Comparison of ENCODE assay signal across 24 cellular contexts in the genomic region with DNA sequence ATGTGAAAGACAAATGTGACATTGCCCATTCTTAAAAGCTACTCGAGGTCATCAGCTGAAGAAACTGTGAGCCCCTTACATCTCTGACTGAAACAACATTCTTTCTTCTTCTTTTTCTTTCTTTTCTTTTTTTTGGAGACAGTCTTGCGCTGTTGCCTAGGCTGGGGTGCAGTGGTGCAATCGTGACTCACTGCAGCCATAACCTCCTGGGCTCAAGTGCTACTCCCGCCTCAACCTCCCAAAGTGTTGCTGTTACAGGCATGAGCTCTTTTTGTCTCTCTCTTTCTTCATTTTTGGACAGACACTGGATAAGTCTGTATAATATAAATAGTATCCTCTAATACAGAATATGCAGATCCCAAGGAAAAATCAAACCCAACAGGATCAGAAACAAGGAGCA.
DNase-seq lines count a peak whose midpoint lies in the region; ATAC-seq and TF ChIP-seq lines count a peak whose summit lies in the region.
"Had no signal": no experiment of that assay in that cellular context is flagged by ENCODE, and none has a peak within 500 bp of the region (broad histone marks: within the 10 kb centered on the region; RNA-seq: fewer than 3 reads in every experiment).

No MANE protein-coding gene starts in this region.

- no peaks in the 10 kb centered on the region for H3K79me2 ChIP-seq in mammary epithelial cell (ENCODE audit: insufficient read depth, low read length)

- H3K4me1 Mint-ChIP-seq in MCF 10A (ENCODE audit: insufficient read depth, unreplicated experiment): peaks cover 16% of the 10 kb centered on the region
- H3K4me1 Mint-ChIP-seq in stimulated activated effector memory CD8-positive, alpha-beta T cell treated with anti-CD3 and anti-CD28 coated beads, Interleukin-12 subunit alpha, Interleukin-12 subunit beta, amount 100 ng/mL, for 72 hours: no peaks in the 10 kb centered on the region

- H3K4me1 ChIP-seq in mammary epithelial cell (ENCODE audit: insufficient read depth, low read length) (no peaks in the 10 kb centered on the region), adrenal gland (replicated peaks in 1 of 2) (peaks cover 34 to 45% of the 10 kb centered on the region in 2 donors)
- H3K4me1 ChIP-seq: Peyer's patch had no signal

- peaks cover 5% of the 10 kb centered on the region for H3K36me3 Mint-ChIP-seq in MCF 10A (ENCODE audit: insufficient read depth, unreplicated experiment)
- no peaks in the 10 kb centered on the region for H3K36me3 Mint-ChIP-seq in stimulated activated effector memory CD8-positive, alpha-beta T cell treated with anti-CD3 and anti-CD28 coated beads, Interleukin-12 subunit alpha, Interleukin-12 subunit beta, amount 100 ng/mL, for 72 hours

- no peak overlapping the region for H3K4me3 Mint-ChIP-seq in MCF 10A (ENCODE audit: unreplicated experiment)
- H3K4me3 Mint-ChIP-seq in stimulated activated effector memory CD8-positive, alpha-beta T cell treated with anti-CD3 and anti-CD28 coated beads, Interleukin-12 subunit alpha, Interleukin-12 subunit beta, amount 100 ng/mL, for 72 hours: no peak overlapping the region

- H4K20me1 ChIP-seq in mammary epithelial cell (ENCODE audit: insufficient read depth, low read length): no peaks in the 10 kb centered on the region

- H3K4me3 ChIP-seq in mammary epithelial cell (replicated peaks in 1 of 3; ENCODE audit: insufficient read depth in 1 of 3, low read depth in 2 of 3, low read length in 3 of 3): no peak overlapping the region
- no peak overlapping the region for H3K4me3 ChIP-seq in adrenal gland
- no peak overlapping the region for H3K4me3 ChIP-seq in fibroblast of villous mesenchyme (ENCODE audit: low read depth, low read length)
- H3K4me3 ChIP-seq: Peyer's patch had no signal

- ATAC-seq in stimulated activated effector memory CD8-positive, alpha-beta T cell treated with anti-CD3 and anti-CD28 coated beads, Interleukin-12 subunit alpha, Interleukin-12 subunit beta, amount 100 ng/mL, for 72 hours: no peak
- ATAC-seq: HCT116 had no signal

- H3K27ac ChIP-seq in mammary epithelial cell (ENCODE audit: insufficient read depth, low read depth, low read length) (no peak overlapping the region), adrenal gland (peak overlapping the region in 3 of 5 donors; percentile 51 to 75 (median 67))
- H3K27ac ChIP-seq: Peyer's patch had no signal

- 70% methylated on average over 4 of the region's 4 CpGs for WGBS in mammary epithelial cell (ENCODE audit: low coverage, missing lambda C conversion rate)
- 38 to 66% (median 60%) methylated on average over 4 of the region's 4 CpGs for WGBS in adrenal gland, 4 donors

- no peak overlapping the region for H3K4me2 ChIP-seq in mammary epithelial cell (ENCODE audit: insufficient read depth, low read depth, low read length)
- H3K4me2 ChIP-seq: SK-N-SH had no signal

- no peak overlapping the region for H3K9ac ChIP-seq in mammary epithelial cell (ENCODE audit: insufficient read depth, low read length)
- H3K9ac ChIP-seq: SK-N-SH had no signal

- in situ Hi-C loops in mammary epithelial cell (cut with MboI; ENCODE audit: low sequenced_read_pairs in 2 of 2) (no loop called here), GM13977 (cut with MboI; ENCODE audit: low pct_unique_long_range_greater_than_20kb, low sequenced_read_pairs, unreplicated experiment) (no loop called here)

- DNase-seq in MCF 10A (ENCODE audit: unreplicated experiment): peak; percentile 63
- DNase-seq in mammary epithelial cell: no peak
- DNase-seq in adrenal gland: peak; percentile 9 to 76 (median 60)
- peak; percentile 37 for DNase-seq in fibroblast of villous mesenchyme (ENCODE audit: low read depth)
- DNase-seq in GM19240 (ENCODE audit: insufficient read length, low spot score): no peak
- no peak for DNase-seq in stimulated activated effector memory CD8-positive, alpha-beta T cell treated with anti-CD3 and anti-CD28 coated beads, Interleukin-12 subunit alpha, Interleukin-12 subunit beta, amount 100 ng/mL, for 72 hours (ENCODE audit: low spot score in 2 of 2)
- DNase-seq in GM13977 (ENCODE audit: low spot score): no peak
- no peak for DNase-seq in COLO829 (ENCODE audit: low spot score)
- DNase-seq: 8988T, ACHN, DMS53, NCI-H1048, NCI-H1417 treated with DMSO at 0.1 percent for 48 hours, NCI-H1694 treated with DMSO at 0.1 percent for 48 hours, NCI-H2081 treated with DMSO at 0.1 percent for 48 hours, NCI-H2171, NCI-H226, NCI-H510A, NCI-H69, OCI-M1, Peyer's patch, SHP77 treated with DMSO at 0.1 percent for 48 hours, SK-N-SH had no signal

- H2AFZ ChIP-seq in mammary epithelial cell (ENCODE audit: low read depth, low read length): no peak overlapping the region

- H3K27me3 ChIP-seq in mammary epithelial cell (ENCODE audit: insufficient read depth, low read length): no peaks in the 10 kb centered on the region
- H3K27me3 ChIP-seq in adrenal gland: no peaks in the 10 kb centered on the region
- H3K27me3 ChIP-seq: Peyer's patch had no signal

- H3K9me3 Mint-ChIP-seq in MCF 10A (ENCODE audit: unreplicated experiment): no peaks in the 10 kb centered on the region
- no peaks in the 10 kb centered on the region for H3K9me3 Mint-ChIP-seq in stimulated activated effector memory CD8-positive, alpha-beta T cell treated with anti-CD3 and anti-CD28 coated beads, Interleukin-12 subunit alpha, Interleukin-12 subunit beta, amount 100 ng/mL, for 72 hours

- dilution Hi-C loops in mammary epithelial cell (cut with HindIII; ENCODE audit: low sequenced_read_pairs): no loop called here

- H3K27me3 Mint-ChIP-seq in MCF 10A (ENCODE audit: insufficient read depth, unreplicated experiment): no peaks in the 10 kb centered on the region

- intact Hi-C loops in MCF 10A (cut with micrococcal nuclease): no loop called here
- intact Hi-C loops in mammary epithelial cell (cut with micrococcal nuclease): no loop called here
- intact Hi-C loops in adrenal gland (cut with DNase I): no loop called here

- CTCF ChIA-PET in MCF 10A (lab: Yijun Ruan, JAX) (interaction anchor here (0.6 to 0.9 kb wide), 5 partner anchors 21 to 339 kb away, joined by 3 to 4 read pairs (median 3); no protein-coding TSS in a partner anchor), mammary epithelial cell (lab: Charles Lee; ENCODE audit: low non-redundant PET) (no interaction called here)

- H3K9me3 ChIP-seq in mammary epithelial cell (replicated peaks; ENCODE audit: insufficient read depth, low read length) (no peaks in the 10 kb centered on the region), adrenal gland (replicated peaks in 1 of 3) (no peaks in the 10 kb centered on the region)
- H3K9me3 ChIP-seq: Peyer's patch, SK-N-SH had no signal

- no peak overlapping the region for H3K27ac Mint-ChIP-seq in MCF 10A (ENCODE audit: low read depth, unreplicated experiment)
- no peak overlapping the region for H3K27ac Mint-ChIP-seq in stimulated activated effector memory CD8-positive, alpha-beta T cell treated with anti-CD3 and anti-CD28 coated beads, Interleukin-12 subunit alpha, Interleukin-12 subunit beta, amount 100 ng/mL, for 72 hours

- H3K36me3 ChIP-seq in mammary epithelial cell (ENCODE audit: insufficient read depth, low read length) (no peaks in the 10 kb centered on the region), adrenal gland (replicated peaks in 1 of 2) (no peaks in the 10 kb centered on the region)
- H3K36me3 ChIP-seq: Peyer's patch had no signal

- BruUV-seq in MCF 10A (replicated peaks; lab: Mats Ljungman, UMichigan) (no TSS peak), mammary epithelial cell (replicated peaks; lab: Mats Ljungman, UMichigan) (no TSS peak)

- POLR2A ChIA-PET in MCF 10A (lab: Yijun Ruan, JAX): interaction anchor here (0.6 kb wide), 1 partner anchor 9 kb away, joined by 3 read pairs; no protein-coding TSS in a partner anchor

- TF ChIP-seq POLR2A in adrenal gland (IDR thresholded peaks at IDR 0.05): no peak

- no peak for TF ChIP-seq CTCF in MCF 10A (IDR thresholded peaks at IDR 0.05; ENCODE audit: unreplicated experiment)
- no peak for TF ChIP-seq CTCF in mammary epithelial cell (conservative IDR thresholded peaks at IDR 0.05 in 1 of 2, IDR thresholded peaks at IDR 0.05 in 1 of 2; ENCODE audit: extremely low read depth in 1 of 2, insufficient read depth in 1 of 2, low read depth in 1 of 2, low read length in 2 of 2)
- TF ChIP-seq CTCF in adrenal gland (IDR thresholded peaks at IDR 0.05): no peak
- TF ChIP-seq CTCF in fibroblast of villous mesenchyme (IDR thresholded peaks at IDR 0.05; ENCODE audit: insufficient read depth, low read depth, low read length): no peak
- TF ChIP-seq CTCF in GM13977 (IDR thresholded peaks at IDR 0.05; ENCODE audit: extremely low read depth, insufficient read depth, missing control alignments): no peak

Comparison
In these comparisons a context has a peak if more than half of its experiments do, and no peak if none do; other contexts are left out.
1. DNase-seq: peak in MCF 10A (single experiment), adrenal gland (7 of 7) and fibroblast of villous mesenchyme (single experiment); none in mammary epithelial cell (single experiment), GM19240 (single experiment), stimulated activated effector memory CD8-positive, alpha-beta T cell treated with anti-CD3 and anti-CD28 coated beads, Interleukin-12 subunit alpha, Interleukin-12 subunit beta, amount 100 ng/mL, for 72 hours (0 of 2), GM13977 (single experiment) and COLO829 (single experiment).